Comparison of ENCODE assay signal across 11 cellular contexts in the genomic region with DNA sequence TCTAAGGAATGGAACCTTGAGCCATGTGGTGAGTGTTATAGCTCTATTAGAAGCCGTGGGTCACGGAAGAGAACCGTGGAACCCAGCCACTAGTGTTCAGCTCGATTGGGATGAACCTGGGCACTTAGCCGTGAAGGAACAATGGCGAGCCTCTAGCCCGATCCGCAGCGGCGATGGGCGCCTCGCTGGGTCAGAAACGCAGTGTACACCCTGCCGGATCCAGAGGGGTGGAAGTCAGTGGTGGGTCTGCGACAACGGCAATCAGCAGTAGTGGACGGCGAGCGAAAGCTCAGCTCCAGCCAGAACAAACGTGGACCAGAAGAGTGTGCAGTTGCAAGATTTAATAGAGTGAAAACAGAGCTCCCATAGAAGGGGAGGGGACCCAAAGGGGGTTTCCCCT. TPM values are rescaled to one million over a fixed set of nuclear protein-coding genes. Genes with fewer than 3 reads are reported as not detected.
"Had no signal": no experiment of that assay in that cellular context is flagged by ENCODE, and none has a peak within 500 bp of the region (broad histone marks: within the 10 kb centered on the region; RNA-seq: fewer than 3 reads in every experiment).

No MANE protein-coding gene starts in this region.

RNA-seq across cellular contexts. Expression of a gene that starts 13.2 kb away (rescaled TPM):
- total RNA-seq: activated B cell treated with CpG ODN at 0.5 μM for 24 hours; activated CD4-positive, alpha-beta memory T cell treated with anti-CD3 and anti-CD28 coated beads, Interleukin-2, amount 10 ng/mL, durations not matched to agents 7 days and 5 days; activated CD4-positive, alpha-beta T cell treated with anti-CD3 and anti-CD28 coated beads, Interleukin-2, amount 10 ng/mL, durations not matched to agents 7 days and 5 days; activated CD8-positive, alpha-beta memory T cell treated with anti-CD3 and anti-CD28 coated beads, Interleukin-2, amount 10 ng/mL, durations not matched to agents 7 days and 5 days; activated CD8-positive, alpha-beta T cell treated with anti-CD3 and anti-CD28 coated beads, Interleukin-2, amount 10 ng/mL, durations not matched to agents 7 days and 5 days; activated naive CD8-positive, alpha-beta T cell treated with anti-CD3 and anti-CD28 coated beads, Interleukin-2, amount 10 ng/mL, durations not matched to agents 7 days and 5 days; activated T-helper 2 cell treated with anti-CD3 and anti-CD28 coated beads, Interferon-gamma antibody, Interleukin-2, Interleukin-4, amounts not matched to agents 10 μg/mL and 5 μg/mL and 100 μg/mL, durations not matched to agents 14 hours and 24 hours and 36 hours; ascending aorta; bronchial epithelial cell; cardiac muscle cell had no signal
- polyA plus RNA-seq: adipose tissue, cardiac muscle cell had no signal

RNA-seq across cellular contexts. Expression of a gene that starts 18.3 kb away (rescaled TPM):
- total RNA-seq: activated B cell treated with CpG ODN at 0.5 μM for 24 hours, ascending aorta, bronchial epithelial cell, cardiac muscle cell had no signal
- polyA plus RNA-seq: adipose tissue, cardiac muscle cell had no signal
